Comparison of ENCODE assay signal across 23 cellular contexts in the genomic region with DNA sequence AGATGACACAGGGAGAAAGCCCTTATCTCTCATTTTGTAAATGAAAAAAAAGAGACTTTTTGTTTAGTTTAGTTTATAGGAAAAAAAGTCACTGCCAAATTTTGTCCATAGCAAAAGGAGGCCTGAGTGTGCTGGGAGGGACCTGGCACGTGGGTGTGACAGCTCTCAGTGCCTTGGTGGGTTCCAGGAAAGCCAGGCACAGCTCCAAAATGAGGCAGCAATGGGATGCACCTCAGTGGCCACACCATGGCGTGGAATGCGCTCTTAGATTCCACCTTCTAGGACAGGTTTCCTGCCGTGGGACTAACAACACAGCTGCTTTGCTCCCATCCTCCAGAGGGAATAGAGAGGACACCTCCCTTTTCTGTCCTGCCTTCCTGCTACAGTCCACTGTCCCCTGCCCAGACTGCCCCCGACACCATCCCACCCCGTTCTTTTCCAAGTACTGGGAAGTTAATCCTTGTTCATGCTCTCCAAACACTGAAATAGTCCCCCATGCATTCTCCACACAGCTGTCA.
"Had no signal": no experiment of that assay in that cellular context is flagged by ENCODE, and none has a peak within 500 bp of the region (broad histone marks: within the 10 kb centered on the region; RNA-seq: fewer than 3 reads in every experiment).

No MANE protein-coding gene starts in this region.

- ATAC-seq: activated CD8-positive, alpha-beta T cell treated with anti-CD3 and anti-CD28 coated beads for 36 hours; activated T-helper 17 cell treated with anti-CD3 and anti-CD28 coated beads, Interleukin-2, amount 50 U/mL, for 72 hours; body of pancreas; gastroesophageal sphincter; heart left ventricle; stimulated activated naive CD8-positive, alpha-beta T cell treated with anti-CD3 and anti-CD28 coated beads, Interleukin-15, Interleukin-2, amounts not matched to agents 100 U/mL and 50 U/mL, for 24 hours had no signal

- FAIRE-seq: endometrium, TTC549 had no signal

- H3K27ac ChIP-seq: body of pancreas, gastroesophageal sphincter, heart left ventricle, prostate gland, right atrium auricular region, skin epidermis, tibial nerve, uterus had no signal

- H3K4me3 ChIP-seq: body of pancreas, gastroesophageal sphincter, heart left ventricle, lung, prostate gland, right atrium auricular region, skin epidermis, tibial nerve, uterus had no signal

- DNase-seq: activated B cell treated with CpG ODN at 0.5 μM for 24 hours; activated CD4-positive, alpha-beta T cell treated with anti-CD3 and anti-CD28 coated beads for 4 hours; activated CD8-positive, alpha-beta T cell treated with anti-CD3 and anti-CD28 coated beads for 36 hours; activated naive CD4-positive, alpha-beta T cell; activated naive CD8-positive, alpha-beta T cell treated with anti-CD3 and anti-CD28 coated beads, Interleukin-2, amount 10 ng/mL, durations not matched to agents 7 days and 5 days; activated T-cell treated with anti-CD3 and anti-CD28 coated beads, Interleukin-2, amount 50 U/mL, for 1 hour; amygdala; body of pancreas; caudate nucleus; heart left ventricle; left cardiac atrium; stimulated activated naive CD8-positive, alpha-beta T cell treated with anti-CD3 and anti-CD28 coated beads, Interleukin-15, Interleukin-2, amounts not matched to agents 100 U/mL and 50 U/mL, for 24 hours; substantia nigra; uterus had no signal

- H3K4me1 ChIP-seq: body of pancreas, gastroesophageal sphincter, heart left ventricle, prostate gland, right atrium auricular region, tibial nerve had no signal

- H3K27me3 ChIP-seq: body of pancreas, right atrium auricular region, tibial nerve, uterus had no signal

- H3K36me3 ChIP-seq: gastroesophageal sphincter, heart left ventricle, prostate gland, right atrium auricular region, tibial nerve, uterus had no signal

- H3K9me3 ChIP-seq: body of pancreas, gastroesophageal sphincter, heart left ventricle, prostate gland, right atrium auricular region, tibial nerve, uterus had no signal
